Comparison of ENCODE assay signal across 17 cellular contexts in the genomic region with DNA sequence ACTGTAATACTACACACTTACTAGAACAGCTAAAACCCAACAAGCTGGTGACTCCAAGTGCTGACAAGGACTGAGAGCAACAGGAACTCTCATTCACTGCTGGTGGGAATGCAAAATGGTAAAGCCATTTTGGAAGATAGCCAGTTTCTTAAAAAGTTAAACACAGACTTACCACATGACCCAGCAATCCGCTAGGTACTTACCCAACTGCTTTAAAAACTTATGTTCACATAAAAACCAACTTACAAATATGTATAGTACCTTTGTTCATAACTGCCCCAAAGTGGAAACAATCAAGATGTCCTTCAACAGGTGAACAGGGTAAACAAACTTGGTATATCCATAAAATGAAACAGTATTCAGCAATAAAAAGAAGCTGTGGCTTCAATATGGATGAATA.
DNase-seq lines count a peak whose midpoint lies in the region; ATAC-seq, FAIRE-seq and TF ChIP-seq lines count a peak whose summit lies in the region.
"Had no signal": no experiment of that assay in that cellular context is flagged by ENCODE, and none has a peak within 500 bp of the region (broad histone marks: within the 10 kb centered on the region; RNA-seq: fewer than 3 reads in every experiment).

No MANE protein-coding gene starts in this region.

- POLR2A ChIA-PET in K562 (lab: Yijun Ruan, JAX): no interaction called here

- DNase-seq in GM18507 (ENCODE audit: extremely low spot score, insufficient read length, low read depth) (no peak), OCI-M1 (lab: John Stamatoyannopoulos, UW) (peak; percentile 6), K562 (ENCODE audit: extremely low read depth in 1 of 4, low spot score in 3 of 4) (no peak), GM13976 (ENCODE audit: low spot score) (no peak), HT-29 (ENCODE audit: low spot score) (no peak)
- DNase-seq: C1 segment of cervical spinal cord; Calu3; CD4-positive, alpha-beta memory T cell; COR-L47; DMS53; DMS79 treated with DMSO at 0.1 percent for 48 hours; GF-D8; GOT3; HFFc6 had no signal

- no peaks in the 10 kb centered on the region; the same call in 2 of the 3 replicates for H3K36me3 ChIP-seq in K562 (ENCODE audit: control insufficient read depth, insufficient read depth, low read length)
- H3K36me3 ChIP-seq: HAP-1 had no signal

- intact Hi-C loops in K562 (cut with micrococcal nuclease): no loop called here

- H3K4me3 ChIP-seq in K562: no peak overlapping the region
- H3K4me3 ChIP-seq: HAP-1 had no signal

- no peak overlapping the region for H3K27ac ChIP-seq in K562 (ENCODE audit: extremely low read depth, low read depth, low read length)

- no peak for TF ChIP-seq RAD21 in K562 (CRISPR knock-in tag; conservative IDR thresholded peaks at IDR 0.05 in 1 of 2, IDR thresholded peaks at IDR 0.05 in 1 of 2)

- in situ Hi-C loops in K562 (cut with MboI): no loop called here
- in situ Hi-C loops in GM13976 (cut with MboI; ENCODE audit: low sequenced_read_pairs, unreplicated experiment): no loop called here

- H4K20me1 ChIP-seq in K562 (replicated peaks; ENCODE audit: control insufficient read depth, insufficient read depth, low read length): no peaks in the 10 kb centered on the region

- H3K9ac ChIP-seq in K562 (ENCODE audit: insufficient read depth in 1 of 2, low read depth in 2 of 2, low read length in 2 of 2): no peak overlapping the region

- no TSS peak for BruUV-seq in K562 (replicated peaks; lab: Mats Ljungman, UMichigan)

- 58% methylated on average over 1 of the region's 1 CpG for WGBS in K562 (ENCODE audit: insufficient coverage, low coverage, missing lambda C conversion rate)

- H3K79me2 ChIP-seq in K562 (ENCODE audit: control insufficient read depth, insufficient read depth, low read length): no peaks in the 10 kb centered on the region

- H3K9me1 ChIP-seq in K562 (ENCODE audit: control insufficient read depth, insufficient read depth, low read length): no peaks in the 10 kb centered on the region

- TF ChIP-seq EP300 in K562 (IDR thresholded peaks at IDR 0.05; ENCODE audit: low read length): no peak

- no peak overlapping the region for H2AFZ ChIP-seq in K562 (ENCODE audit: low read depth, low read length)

- H3K4me2 ChIP-seq in K562 (ENCODE audit: insufficient read depth, low read length): no peak overlapping the region

- TF ChIP-seq CTCF in K562 (IDR thresholded peaks at IDR 0.05 in 2 of 3, conservative IDR thresholded peaks at IDR 0.05 in 1 of 3; ENCODE audit: insufficient read depth in 2 of 3, low read depth in 1 of 3, low read length in 3 of 3): no peak
- TF ChIP-seq CTCF in GM13976 (IDR thresholded peaks at IDR 0.05; ENCODE audit: borderline replicate concordance, control extremely low read depth, extremely low read depth, insufficient read depth, missing control alignments): no peak

- CTCF ChIA-PET in K562 (lab: Yijun Ruan, JAX; ENCODE audit: low intra/inter-chr PET ratio): no interaction called here

- no peaks in the 10 kb centered on the region for H3K4me1 ChIP-seq in K562 (replicated peaks in 1 of 2; ENCODE audit: control insufficient read depth in 2 of 2, insufficient read depth in 2 of 2, low read length in 2 of 2)
- H3K4me1 ChIP-seq: HAP-1 had no signal

- no peak for TF ChIP-seq POLR2A in K562 (conservative IDR thresholded peaks at IDR 0.05)

- ATAC-seq in K562 (no peak), HG02763 (IDR thresholded peaks at IDR 0.05; ENCODE audit: unreplicated experiment) (no peak)

- H3K9me3 ChIP-seq in K562 (replicated peaks; ENCODE audit: control insufficient read depth, insufficient read depth, low read depth, low read length): no peaks in the 10 kb centered on the region
- H3K9me3 ChIP-seq: HAP-1 had no signal

- FAIRE-seq in GM18507 (lab: Jason Lieb, UNC): peak; percentile 41
- FAIRE-seq in K562 (lab: Jason Lieb, UNC): no peak
- FAIRE-seq: H54 had no signal

- no peaks in the 10 kb centered on the region for H3K27me3 ChIP-seq in K562 (ENCODE audit: control insufficient read depth in 2 of 2, insufficient read depth in 2 of 2, low read length in 2 of 2)

TF ChIP-seq in K562, 482 proteins besides CTCF, POLR2A, EP300 and RAD21:
- TF ChIP-seq, protein P1, sequence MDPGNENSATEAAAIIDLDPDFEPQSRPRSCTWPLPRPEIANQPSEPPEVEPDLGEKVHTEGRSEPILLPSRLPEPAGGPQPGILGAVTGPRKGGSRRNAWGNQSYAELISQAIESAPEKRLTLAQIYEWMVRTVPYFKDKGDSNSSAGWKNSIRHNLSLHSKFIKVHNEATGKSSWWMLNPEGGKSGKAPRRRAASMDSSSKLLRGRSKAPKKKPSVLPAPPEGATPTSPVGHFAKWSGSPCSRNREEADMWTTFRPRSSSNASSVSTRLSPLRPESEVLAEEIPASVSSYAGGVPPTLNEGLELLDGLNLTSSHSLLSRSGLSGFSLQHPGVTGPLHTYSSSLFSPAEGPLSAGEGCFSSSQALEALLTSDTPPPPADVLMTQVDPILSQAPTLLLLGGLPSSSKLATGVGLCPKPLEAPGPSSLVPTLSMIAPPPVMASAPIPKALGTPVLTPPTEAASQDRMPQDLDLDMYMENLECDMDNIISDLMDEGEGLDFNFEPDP (CRISPR knock-in tag; IDR thresholded peaks at IDR 0.05): no peak
- peak; percentile 33; the same call in 1 of the 2 replicates for TF ChIP-seq NFIC (IDR thresholded peaks at IDR 0.05)
